ENCODE assay signal across 11 cellular contexts in the genomic region with DNA sequence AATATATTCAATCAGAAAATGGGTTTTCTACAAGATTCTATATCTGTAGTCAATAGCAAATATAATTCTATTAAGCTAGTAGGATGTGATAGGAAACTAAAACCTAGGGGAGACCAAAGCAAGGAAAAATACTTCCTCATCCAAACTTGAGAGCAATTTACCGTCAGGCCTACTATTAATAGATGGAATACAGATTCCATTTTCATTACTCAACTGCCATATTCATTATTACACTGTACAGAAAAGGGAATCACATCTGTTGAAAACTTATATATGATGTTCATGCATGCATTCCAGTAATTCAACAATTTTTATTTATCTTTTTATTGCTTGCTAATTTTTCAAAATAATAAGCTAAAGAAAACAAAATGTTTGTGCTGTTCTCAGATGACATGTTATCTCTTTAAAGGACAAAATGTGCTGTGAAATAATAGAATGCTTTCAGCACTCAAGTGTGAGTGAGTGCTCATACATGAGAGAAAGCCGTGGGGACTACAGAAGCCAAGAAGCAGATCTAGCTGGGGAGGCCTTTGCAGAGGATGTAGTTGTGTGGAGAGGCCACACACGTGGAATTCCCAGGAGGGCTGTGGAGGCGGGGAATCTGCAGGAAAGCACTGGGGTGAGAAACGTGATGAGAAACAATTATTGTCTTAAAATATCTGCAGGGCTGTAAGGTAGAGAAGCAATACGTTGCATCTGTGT.
DNase-seq lines count a peak whose midpoint lies in the region; TF ChIP-seq lines count a peak whose summit lies in the region.
"Had no signal": no experiment of that assay in that cellular context is flagged by ENCODE, and none has a peak within 500 bp of the region (broad histone marks: within the 10 kb centered on the region; RNA-seq: fewer than 3 reads in every experiment).

No MANE protein-coding gene starts in this region.

- H3K27me3 ChIP-seq in adipocyte (replicated peaks; ENCODE audit: control insufficient read depth, insufficient read depth, low read length) (no peaks in the 10 kb centered on the region), right atrium auricular region (no peaks in the 10 kb centered on the region), spleen (replicated peaks in 1 of 7) (peaks cover 0 to 5% (median 0%) of the 10 kb centered on the region in 7 donors), H9 (ENCODE audit: insufficient read depth, low read length) (no peaks in the 10 kb centered on the region)

- H3T11ph ChIP-seq in H9 (ENCODE audit: low read length), result no peak overlapping the region

- no peak overlapping the region for H4K5ac ChIP-seq in H9 (ENCODE audit: insufficient read length, low read depth, low read length)

- peaks cover 94% of the 10 kb centered on the region for H3K4me1 ChIP-seq in adipocyte (ENCODE audit: control insufficient read depth, insufficient read depth, low read length)
- H3K4me1 ChIP-seq in right atrium auricular region, result peaks cover 0 to 93% of the 10 kb centered on the region in 2 donors
- H3K4me1 ChIP-seq in spleen, result peaks cover 0 to 34% (median 10%) of the 10 kb centered on the region in 6 donors
- H3K4me1 ChIP-seq in H9 (ENCODE audit: insufficient read depth, low read length), result no peaks in the 10 kb centered on the region; the same call in 1 of the 2 replicates

- H3K23ac ChIP-seq in H9 (ENCODE audit: insufficient read length, low read depth, low read length), result no peak overlapping the region

- H3K4me3 ChIP-seq in adipocyte (ENCODE audit: low read length) (peak overlapping the region; percentile 37), right atrium auricular region (no peak overlapping the region), spleen (no peak overlapping the region)

- whole genome bisulfite sequencing in spleen, 5 donors, result 51 to 57% (median 53%) methylated on average over 6 of the region's 6 CpGs
- no CpG with 5 or more reads among the region's 6 CpGs for WGBS in H9 (ENCODE audit: extremely low coverage, insufficient read length, low lambda C conversion rate)

- no peaks in the 10 kb centered on the region for H3K23me2 ChIP-seq in H9 (ENCODE audit: insufficient read length, low read depth, low read length, poor library complexity, severe bottlenecking)

- H3K9ac ChIP-seq in adipocyte (ENCODE audit: low read length), result peak overlapping the region; percentile 72
- no peak overlapping the region for H3K9ac ChIP-seq in H9 (ENCODE audit: extremely low read depth, insufficient read length, low read length)

- no peak overlapping the region for H3K14ac ChIP-seq in H9 (ENCODE audit: insufficient read depth, low read length)

- H2BK15ac ChIP-seq in H9 (ENCODE audit: low read depth, low read length), result no peak overlapping the region

- no peaks in the 10 kb centered on the region for H3K9me3 ChIP-seq in adipocyte (ENCODE audit: control insufficient read depth, low read length)
- no peaks in the 10 kb centered on the region for H3K9me3 ChIP-seq in right atrium auricular region
- H3K9me3 ChIP-seq in spleen, result no peaks in the 10 kb centered on the region
- H3K9me3 ChIP-seq in H9 (ENCODE audit: control insufficient read depth, low read depth, low read length), result no peaks in the 10 kb centered on the region

- H4K20me1 ChIP-seq in H9 (ENCODE audit: control insufficient read depth, insufficient read depth, insufficient read length), result no peaks in the 10 kb centered on the region

- peaks cover 23 to 25% of the 10 kb centered on the region in 2 experiments for H3K4me1 Mint-ChIP-seq in H9

- no peaks in the 10 kb centered on the region for H3K79me2 ChIP-seq in H9 (ENCODE audit: insufficient read depth, low read length)

- no peak overlapping the region for H3K56ac ChIP-seq in H9 (ENCODE audit: insufficient read length, low read depth, low read length)

- H3K27ac Mint-ChIP-seq in H9, result peak overlapping the region in 1 of 3 experiments; percentile 49; a peak in 1 of 7 replicates

- H3K79me1 ChIP-seq in H9 (ENCODE audit: insufficient read depth, low read depth, low read length, poor library complexity, severe bottlenecking), result no peaks in the 10 kb centered on the region

- TF ChIP-seq POLR2A in spleen (IDR thresholded peaks at IDR 0.05), result no peak

- no peak overlapping the region for H2AK5ac ChIP-seq in H9 (ENCODE audit: insufficient read length, low read length)

- H3K27ac ChIP-seq in right atrium auricular region, result peak overlapping the region; percentile 88 to 90
- peak overlapping the region in 5 of 8 donors; percentile 6 to 68 (median 63) for H3K27ac ChIP-seq in spleen
- no peak overlapping the region for H3K27ac ChIP-seq in H9 (ENCODE audit: insufficient read length, low read depth, low read length)

- H2BK120ac ChIP-seq in H9 (ENCODE audit: low read depth, low read length, poor library complexity, severe bottlenecking), result no peak overlapping the region

- H3K4me3 Mint-ChIP-seq in H9, result no peak overlapping the region

- H4K91ac ChIP-seq in H9 (ENCODE audit: insufficient read length, low read depth, low read length), result no peak overlapping the region

- H3K4me2 ChIP-seq in H9 (ENCODE audit: insufficient read depth, insufficient read length, low read length), result no peak overlapping the region

- H3K36me3 ChIP-seq in adipocyte (ENCODE audit: control insufficient read depth, insufficient read depth, low read length, severe bottlenecking), result no peaks in the 10 kb centered on the region
- no peaks in the 10 kb centered on the region for H3K36me3 ChIP-seq in right atrium auricular region
- no peaks in the 10 kb centered on the region for H3K36me3 ChIP-seq in spleen

- no peak overlapping the region for H3K4ac ChIP-seq in H9 (ENCODE audit: low read depth, low read length)

- no peak overlapping the region for H2BK5ac ChIP-seq in H9 (ENCODE audit: insufficient read length, low read length)

- H3K36me3 Mint-ChIP-seq in H9 (ENCODE audit: insufficient read depth in 1 of 3, low read depth in 3 of 3), result no peaks in the 10 kb centered on the region

- no peak overlapping the region for H2BK20ac ChIP-seq in H9 (ENCODE audit: low read depth, low read length, poor library complexity, severe bottlenecking)

- TF ChIP-seq CTCF in right atrium auricular region (IDR thresholded peaks at IDR 0.05) (no peak), spleen (IDR thresholded peaks at IDR 0.05 in 8 of 11, conservative IDR thresholded peaks at IDR 0.05 in 3 of 11) (no peak), H9 (conservative IDR thresholded peaks at IDR 0.05) (no peak)

- no peak overlapping the region for H2AFZ ChIP-seq in H9 (ENCODE audit: low read length)

- no peak overlapping the region for H3K18ac ChIP-seq in H9 (ENCODE audit: insufficient read length, low read depth, low read length)

- H2BK12ac ChIP-seq in H9 (ENCODE audit: insufficient read length, low read depth, low read length), result no peak overlapping the region

- intact Hi-C loops in spleen (cut with DNase I; ENCODE audit: low total_unique reads), result no loop called here

- H3K27me3 Mint-ChIP-seq in H9 (ENCODE audit: low read depth), result no peaks in the 10 kb centered on the region

- no peaks in the 10 kb centered on the region for H3K9me3 Mint-ChIP-seq in H9

- DNase-seq in HCEC 1CT, result peak; percentile 72
- DNase-seq in adipocyte (ENCODE audit: low read depth), result peak; percentile 37
- DNase-seq in right atrium auricular region (ENCODE audit: low spot score), result no peak
- no peak for DNase-seq in spleen
- no peak for DNase-seq in NOMO-1 treated with dmso at 0.1 percent for 144 hours (lab: John Stamatoyannopoulos, UW; ENCODE audit: unreplicated experiment)
- DNase-seq in H9, result no peak
- no peak for DNase-seq in NCI-H2029 treated with DMSO at 0.1 percent for 48 hours (lab: John Stamatoyannopoulos, UW)
- DNase-seq in activated CD4-positive, alpha-beta T cell treated with anti-CD3 and anti-CD28 coated beads for 48 hours, result no peak
- DNase-seq: Kasumi-1, SHP77, small intestine had no signal

- H4K8ac ChIP-seq in H9 (replicated peaks; ENCODE audit: insufficient read length, low read depth, low read length), result no peak overlapping the region

Comparison
In these comparisons a context has a peak if more than half of its experiments do, and no peak if none do; other contexts are left out.
1. DNase-seq: peak in HCEC 1CT (single experiment) and adipocyte (single experiment); none in right atrium auricular region (single experiment), spleen (single experiment), NOMO-1 treated with dmso at 0.1 percent for 144 hours (single experiment), H9 (single experiment), NCI-H2029 treated with DMSO at 0.1 percent for 48 hours (single experiment) and activated CD4-positive, alpha-beta T cell treated with anti-CD3 and anti-CD28 coated beads for 48 hours (single experiment).